ENCODE assay signal across 1 cellular context in the genomic region with DNA sequence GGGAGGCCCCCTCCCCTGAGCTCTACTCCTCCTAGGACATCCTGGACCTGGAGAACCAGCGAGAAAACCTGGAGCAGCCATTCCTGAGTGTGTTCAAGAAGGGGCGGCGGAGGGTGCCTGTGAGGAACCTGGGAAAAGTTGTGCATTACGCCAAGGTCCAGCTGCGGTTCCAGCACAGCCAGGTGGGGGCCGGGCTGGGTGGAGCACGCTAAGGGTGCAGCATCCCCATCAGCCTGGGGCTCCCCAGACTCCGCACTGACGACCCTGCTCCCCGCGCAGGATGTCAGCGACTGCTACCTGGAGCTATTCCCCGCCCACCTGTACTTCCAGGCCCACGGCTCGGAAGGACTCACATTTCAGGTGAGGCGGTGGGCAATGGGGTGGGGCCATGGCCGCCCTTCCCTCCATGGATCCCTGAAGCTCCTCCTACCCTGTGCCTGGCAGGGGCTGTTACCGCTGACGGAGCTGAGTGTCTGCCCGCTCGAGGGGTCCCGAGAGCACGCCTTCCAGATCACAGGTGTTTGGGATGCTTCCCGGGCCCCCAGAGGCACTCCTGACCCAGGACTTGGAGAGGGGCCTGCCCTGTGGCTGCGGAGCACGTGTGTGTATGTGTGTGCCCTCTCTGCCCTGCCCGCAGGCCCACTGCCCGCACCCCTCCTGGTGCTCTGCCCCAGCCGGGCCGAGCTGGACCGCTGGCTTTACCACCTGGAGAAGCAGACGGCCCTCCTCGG.
TF ChIP-seq lines count a peak whose summit lies in the region.

No MANE protein-coding gene starts in this region.

TF ChIP-seq in IMR-90, 13 proteins besides CTCF, POLR2A, EP300 and RAD21:
- TF ChIP-seq, protein P1, sequence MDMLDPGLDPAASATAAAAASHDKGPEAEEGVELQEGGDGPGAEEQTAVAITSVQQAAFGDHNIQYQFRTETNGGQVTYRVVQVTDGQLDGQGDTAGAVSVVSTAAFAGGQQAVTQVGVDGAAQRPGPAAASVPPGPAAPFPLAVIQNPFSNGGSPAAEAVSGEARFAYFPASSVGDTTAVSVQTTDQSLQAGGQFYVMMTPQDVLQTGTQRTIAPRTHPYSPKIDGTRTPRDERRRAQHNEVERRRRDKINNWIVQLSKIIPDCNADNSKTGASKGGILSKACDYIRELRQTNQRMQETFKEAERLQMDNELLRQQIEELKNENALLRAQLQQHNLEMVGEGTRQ (IDR thresholded peaks at IDR 0.05; ENCODE audit: low read depth, low read length), result no peak
- no peak for TF ChIP-seq MAZ (IDR thresholded peaks at IDR 0.05; ENCODE audit: borderline replicate concordance, low read depth, low read length)
- no peak for TF ChIP-seq CHD1 (IDR thresholded peaks at IDR 0.05; ENCODE audit: low read depth, low read length)
- no peak for TF ChIP-seq FOS (IDR thresholded peaks at IDR 0.05; ENCODE audit: low read depth, low read length)
- no peak for TF ChIP-seq RFX5 (IDR thresholded peaks at IDR 0.05; ENCODE audit: low read depth, low read length)
- TF ChIP-seq BHLHE40 (IDR thresholded peaks at IDR 0.05; ENCODE audit: low read depth, low read length), result no peak
- TF ChIP-seq, protein P2, sequence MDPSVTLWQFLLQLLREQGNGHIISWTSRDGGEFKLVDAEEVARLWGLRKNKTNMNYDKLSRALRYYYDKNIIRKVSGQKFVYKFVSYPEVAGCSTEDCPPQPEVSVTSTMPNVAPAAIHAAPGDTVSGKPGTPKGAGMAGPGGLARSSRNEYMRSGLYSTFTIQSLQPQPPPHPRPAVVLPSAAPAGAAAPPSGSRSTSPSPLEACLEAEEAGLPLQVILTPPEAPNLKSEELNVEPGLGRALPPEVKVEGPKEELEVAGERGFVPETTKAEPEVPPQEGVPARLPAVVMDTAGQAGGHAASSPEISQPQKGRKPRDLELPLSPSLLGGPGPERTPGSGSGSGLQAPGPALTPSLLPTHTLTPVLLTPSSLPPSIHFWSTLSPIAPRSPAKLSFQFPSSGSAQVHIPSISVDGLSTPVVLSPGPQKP (IDR thresholded peaks at IDR 0.05; ENCODE audit: borderline replicate concordance, low read depth, low read length), result no peak
- TF ChIP-seq CEBPB (IDR thresholded peaks at IDR 0.05; ENCODE audit: low read depth, low read length), result no peak
- TF ChIP-seq SMC3 (IDR thresholded peaks at IDR 0.05; ENCODE audit: low read depth, low read length), result no peak
